15 cellular contexts compared by ENCODE assay signal in the genomic region with DNA sequence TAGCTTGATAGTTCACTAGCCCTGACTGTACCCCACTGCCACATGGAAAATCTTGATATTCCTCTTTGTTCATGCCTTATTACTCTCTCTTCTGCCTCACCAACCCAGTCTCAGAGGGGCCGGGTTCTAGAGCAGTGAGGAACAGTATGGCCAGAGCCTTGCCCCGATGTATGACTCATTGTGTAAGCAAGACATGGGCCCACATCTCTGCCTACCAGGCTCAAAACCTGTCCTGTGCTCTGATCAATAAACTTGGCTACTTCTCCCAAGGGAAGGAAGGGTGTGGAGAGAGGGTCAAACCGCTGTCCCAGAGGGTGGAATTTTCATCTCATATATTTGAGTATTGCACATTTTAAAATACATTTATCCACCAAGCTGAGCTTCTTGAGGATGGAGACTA.
"Had no signal": no experiment of that assay in that cellular context is flagged by ENCODE, and none has a peak within 500 bp of the region (broad histone marks: within the 10 kb centered on the region; RNA-seq: fewer than 3 reads in every experiment).

No MANE protein-coding gene starts in this region.

- H3K4me2 ChIP-seq: SK-N-SH had no signal

- H3K27ac ChIP-seq: RWPE1 had no signal

- DNase-seq: KBM-7, MG63, NCI-H1417 treated with DMSO at 0.1 percent for 48 hours, NCI-H146, NCI-H1694 treated with DMSO at 0.1 percent for 48 hours, NCI-H1930, NCI-H2081, NCI-H2107, NCI-H2227 treated with DMSO at 0.1 percent for 48 hours, NCI-H526 treated with DMSO at 0.1 percent for 48 hours, NCI-H748 treated with DMSO at 0.1 percent for 48 hours, SK-N-SH, SW 1271 had no signal

- H3K9me3 ChIP-seq: MG63, SK-N-SH had no signal

- H3K9ac ChIP-seq: SK-N-SH had no signal

- ATAC-seq: Panc1 had no signal

- H3K4me3 ChIP-seq: MG63 had no signal

- H3K36me3 ChIP-seq: MG63 had no signal
